24 cellular contexts compared by ENCODE assay signal in genomic region chr2:67340118-67341011, GRCh38. TPM values are rescaled to one million over a fixed set of nuclear protein-coding genes. Genes with fewer than 3 reads are reported as not detected.
DNase-seq lines count a peak whose midpoint lies in the region; ATAC-seq and TF ChIP-seq lines count a peak whose summit lies in the region.
"Had no signal": no experiment of that assay in that cellular context is flagged by ENCODE, and none has a peak within 500 bp of the region (broad histone marks: within the 10 kb centered on the region; RNA-seq: fewer than 3 reads in every experiment).

No MANE protein-coding gene starts in this region.

- peak overlapping the region in 2 of 3 experiments; percentile 20 to 39; a peak in 2 of 7 replicates for H3K27ac Mint-ChIP-seq in H9
- H3K27ac Mint-ChIP-seq: CD4-positive, alpha-beta T cell; HFFc6 had no signal

- no peak overlapping the region for H3T11ph ChIP-seq in H9 (ENCODE audit: low read length)

- ATAC-seq in heart left ventricle (peak; percentile 96 to 98 (median 98)), HG03095 (IDR thresholded peaks at IDR 0.05; ENCODE audit: unreplicated experiment) (no peak)
- ATAC-seq: HepG2 had no signal

- H3K36me3 ChIP-seq in heart left ventricle (no peaks in the 10 kb centered on the region), iPS DF 6.9 (ENCODE audit: control insufficient read depth, insufficient read depth, low read length) (peaks cover 14% of the 10 kb centered on the region; the same call in 1 of the 2 replicates)
- H3K36me3 ChIP-seq: SJSA1 had no signal

- H3K27ac ChIP-seq in H9 (ENCODE audit: insufficient read length, low read depth, low read length) (no peak overlapping the region), heart left ventricle (no peak overlapping the region), iPS DF 6.9 (ENCODE audit: low read length) (no peak overlapping the region)
- H3K27ac ChIP-seq: KMS-11, PC-9, SJSA1 had no signal

- H2BK120ac ChIP-seq in H9 (ENCODE audit: low read depth, low read length, poor library complexity, severe bottlenecking): no peak overlapping the region

- H2AK5ac ChIP-seq in H9 (ENCODE audit: insufficient read length, low read length): no peak overlapping the region

- POLR2A ChIA-PET in HEK293T (lab: Yijun Ruan, JAX): no interaction called here

- peaks cover 21 to 28% of the 10 kb centered on the region in 2 experiments for H3K4me1 Mint-ChIP-seq in H9

- no peaks in the 10 kb centered on the region for H4K20me1 ChIP-seq in H9 (ENCODE audit: control insufficient read depth, insufficient read depth, insufficient read length)

- no peak overlapping the region for H3K4me3 Mint-ChIP-seq in H9
- H3K4me3 Mint-ChIP-seq: CD4-positive, alpha-beta T cell; HFFc6 had no signal

- no peak overlapping the region for H2BK5ac ChIP-seq in H9 (ENCODE audit: insufficient read length, low read length)

- no peak overlapping the region for H4K8ac ChIP-seq in H9 (replicated peaks; ENCODE audit: insufficient read length, low read depth, low read length)

- H2AFZ ChIP-seq in H9 (ENCODE audit: low read length): no peak overlapping the region
- H2AFZ ChIP-seq: PC-9 had no signal

- TF ChIP-seq CTCF in H9 (conservative IDR thresholded peaks at IDR 0.05): no peak
- peak in 1 of 12 donors; percentile 11 for TF ChIP-seq CTCF in heart left ventricle (IDR thresholded peaks at IDR 0.05)

- intact Hi-C loops in heart left ventricle (cut with DNase I): loop anchor here in 1 of 10 donors (5.0 kb wide), 2 partner anchors 307 to 913 kb away; no protein-coding TSS in a partner anchor

- H3K23me2 ChIP-seq in H9 (ENCODE audit: insufficient read length, low read depth, low read length, poor library complexity, severe bottlenecking): no peaks in the 10 kb centered on the region

- peaks cover 0 to 31% (median 15%) of the 10 kb centered on the region in 3 experiments for H3K36me3 Mint-ChIP-seq in H9 (ENCODE audit: insufficient read depth in 1 of 3, low read depth in 3 of 3)

- H3K14ac ChIP-seq in H9 (ENCODE audit: insufficient read depth, low read length): no peak overlapping the region

- no peak overlapping the region for H4K5ac ChIP-seq in H9 (ENCODE audit: insufficient read length, low read depth, low read length)

- no peaks in the 10 kb centered on the region for H3K79me1 ChIP-seq in H9 (ENCODE audit: insufficient read depth, low read depth, low read length, poor library complexity, severe bottlenecking)

- no peaks in the 10 kb centered on the region; the same call in 1 of the 2 replicates for H3K79me2 ChIP-seq in H9 (ENCODE audit: insufficient read depth, low read length)

- peak; percentile 9 for DNase-seq in NCI-H345 (lab: John Stamatoyannopoulos, UW)
- no peak for DNase-seq in NCI-H345 treated with DMSO at 0.1 percent for 48 hours (lab: John Stamatoyannopoulos, UW; ENCODE audit: unreplicated experiment)
- DNase-seq in H9: peak; percentile 84
- peak in 4 of 5 donors; percentile 10 to 67 (median 42) for DNase-seq in heart left ventricle
- peak; percentile 85 for DNase-seq in iPS DF 6.9 (ENCODE audit: low read depth, low spot score)
- no peak for DNase-seq in HEK293T (ENCODE audit: extremely low spot score)
- no peak for DNase-seq in RPMI8226
- DNase-seq: Caco-2; CD4-positive, alpha-beta T cell; DMS153; GDM1; GOT3; HFFc6; MV-4-11; NCI-H1417; NCI-H187; NCI-H2171; NCI-H82; PC-9; SW 1271 had no signal

- no peak overlapping the region for H3K56ac ChIP-seq in H9 (ENCODE audit: insufficient read length, low read depth, low read length)

- no CpG with 5 or more reads among the region's 7 CpGs for WGBS in H9 (ENCODE audit: extremely low coverage, insufficient read length, low lambda C conversion rate)
- WGBS in heart left ventricle, 4 donors: 20 to 25% (median 23%) methylated on average over 7 of the region's 7 CpGs
- 100% methylated on average over 3 of the region's 7 CpGs for WGBS in iPS DF 6.9 (ENCODE audit: insufficient coverage, insufficient read length)

- H3K18ac ChIP-seq in H9 (ENCODE audit: insufficient read length, low read depth, low read length): no peak overlapping the region

- H2BK12ac ChIP-seq in H9 (ENCODE audit: insufficient read length, low read depth, low read length): no peak overlapping the region

- H3K9me3 ChIP-seq in H9 (ENCODE audit: control insufficient read depth, low read depth, low read length): no peaks in the 10 kb centered on the region
- peaks cover 0 to 9% (median 0%) of the 10 kb centered on the region in 12 donors for H3K9me3 ChIP-seq in heart left ventricle
- no peaks in the 10 kb centered on the region for H3K9me3 ChIP-seq in iPS DF 6.9 (ENCODE audit: control insufficient read depth, insufficient read depth, low read length)
- H3K9me3 ChIP-seq: Caco-2, SJSA1 had no signal

- no peak for TF ChIP-seq POLR2A in heart left ventricle (IDR thresholded peaks at IDR 0.05)

- no peaks in the 10 kb centered on the region for H3K4me1 ChIP-seq in H9 (ENCODE audit: insufficient read depth, low read length)
- H3K4me1 ChIP-seq in heart left ventricle: peaks cover 0 to 15% (median 1%) of the 10 kb centered on the region in 12 donors
- peaks cover 2% of the 10 kb centered on the region; the same call in 1 of the 2 replicates for H3K4me1 ChIP-seq in iPS DF 6.9 (ENCODE audit: control insufficient read depth, insufficient read depth, low read length)
- H3K4me1 ChIP-seq: Caco-2, SJSA1 had no signal

- no peak overlapping the region for H2BK20ac ChIP-seq in H9 (ENCODE audit: low read depth, low read length, poor library complexity, severe bottlenecking)

- no peak overlapping the region for H3K4ac ChIP-seq in H9 (ENCODE audit: low read depth, low read length)

- H3K23ac ChIP-seq in H9 (ENCODE audit: insufficient read length, low read depth, low read length): no peak overlapping the region

- H4K91ac ChIP-seq in H9 (ENCODE audit: insufficient read length, low read depth, low read length): no peak overlapping the region

- H3K27me3 ChIP-seq in H9 (ENCODE audit: insufficient read depth, low read length) (no peaks in the 10 kb centered on the region), heart left ventricle (peaks cover 0 to 7% (median 0%) of the 10 kb centered on the region in 9 donors), iPS DF 6.9 (ENCODE audit: control insufficient read depth, insufficient read depth, low read length) (no peaks in the 10 kb centered on the region)
- H3K27me3 ChIP-seq: SJSA1 had no signal

- H3K27me3 Mint-ChIP-seq in H9 (ENCODE audit: low read depth): no peaks in the 10 kb centered on the region

- no peak overlapping the region for H3K4me2 ChIP-seq in H9 (ENCODE audit: insufficient read depth, insufficient read length, low read length)
- H3K4me2 ChIP-seq: KMS-11, PC-9 had no signal

- H3K4me3 ChIP-seq in heart left ventricle: no peak overlapping the region
- no peak overlapping the region for H3K4me3 ChIP-seq in iPS DF 6.9 (ENCODE audit: low read length)
- H3K4me3 ChIP-seq: PC-9, SJSA1 had no signal

- H3K9ac ChIP-seq in H9 (ENCODE audit: extremely low read depth, insufficient read length, low read length): no peak overlapping the region
- H3K9ac ChIP-seq: KMS-11 had no signal

- CTCF ChIA-PET in HEK293T (lab: Yijun Ruan, JAX): no interaction called here

- H2BK15ac ChIP-seq in H9 (ENCODE audit: low read depth, low read length): no peak overlapping the region

- peaks cover 0 to 4% of the 10 kb centered on the region in 2 experiments; a peak in 2 of 5 replicates for H3K9me3 Mint-ChIP-seq in H9
- H3K9me3 Mint-ChIP-seq: CD4-positive, alpha-beta T cell; HFFc6 had no signal

TF ChIP-seq in HEK293T, 16 proteins besides CTCF, POLR2A, EP300 and RAD21:
- no peak for TF ChIP-seq L3MBTL2 (conservative IDR thresholded peaks at IDR 0.05)

RNA-seq across cellular contexts. Expression of gene ETAA1, which starts 56.8 kb away (rescaled TPM):
- total RNA-seq in H9 (2021) (18.4 and 18.8 TPM in 2 replicates), heart left ventricle (1 to 10 TPM; 4.4 to 7.8 (median 5.3) TPM)
- polyA plus RNA-seq in heart left ventricle: 1 to 10 TPM; 4.1 to 5.8 TPM

Comparison
In these comparisons a context has a peak if more than half of its experiments do, and no peak if none do; other contexts are left out.
1. DNase-seq: peak in NCI-H345 (single experiment), H9 (single experiment), heart left ventricle (4 of 5) and iPS DF 6.9 (single experiment); none in NCI-H345 treated with DMSO at 0.1 percent for 48 hours (single experiment), HEK293T (single experiment) and RPMI8226 (single experiment).